Comparison of ENCODE assay signal across 10 cellular contexts in genomic region chr1:32741067-32741416, GRCh38. TPM values are rescaled to one million over a fixed set of nuclear protein-coding genes. Genes with fewer than 3 reads are reported as not detected.
DNase-seq lines count a peak whose midpoint lies in the region; ATAC-seq and TF ChIP-seq lines count a peak whose summit lies in the region.
"Had no signal": no experiment of that assay in that cellular context is flagged by ENCODE, and none has a peak within 500 bp of the region (broad histone marks: within the 10 kb centered on the region; RNA-seq: fewer than 3 reads in every experiment).

No MANE protein-coding gene starts in this region.

- no peak for TF ChIP-seq CTCF in breast epithelium (IDR thresholded peaks at IDR 0.05)
- TF ChIP-seq CTCF in lower lobe of right lung (IDR thresholded peaks at IDR 0.05), result no peak
- TF ChIP-seq CTCF in transverse colon (IDR thresholded peaks at IDR 0.05), result no peak

- H3K36me3 ChIP-seq in breast epithelium, result no peaks in the 10 kb centered on the region
- no peaks in the 10 kb centered on the region for H3K36me3 ChIP-seq in lower lobe of right lung
- H3K36me3 ChIP-seq in transverse colon, result no peaks in the 10 kb centered on the region

- H3K4me3 ChIP-seq in breast epithelium, result peak overlapping the region; percentile 71 to 93 (median 75)
- H3K4me3 ChIP-seq in lower lobe of right lung, result peak overlapping the region; percentile 78
- peak overlapping the region; percentile 51 to 95 (median 84) for H3K4me3 ChIP-seq in transverse colon

- CTCF ChIA-PET in activated CD4-positive, alpha-beta T cell treated with anti-CD3 and anti-CD28 coated beads, Interleukin-2, amount 10 ng/mL, durations not matched to agents 7 days and 5 days (lab: Charles Lee), result no interaction called here

- intact Hi-C loops in breast epithelium (cut with DNase I; ENCODE audit: low total_unique reads), result no loop called here
- intact Hi-C loops in lower lobe of right lung (cut with DNase I), result no loop called here
- intact Hi-C loops in transverse colon (cut with DNase I; ENCODE audit: low total_unique reads), result no loop called here

- TF ChIP-seq POLR2A in breast epithelium (IDR thresholded peaks at IDR 0.05) (no peak), transverse colon (IDR thresholded peaks at IDR 0.05) (peak; percentile 10)

- H3K27ac ChIP-seq in breast epithelium (peak overlapping the region; percentile 99), lower lobe of right lung (peak overlapping the region; percentile 68), transverse colon (peak overlapping the region; percentile 72 to 99 (median 96))

- peaks cover 41% of the 10 kb centered on the region for H3K27me3 Mint-ChIP-seq in activated CD4-positive, alpha-beta T cell treated with anti-CD3 and anti-CD28 coated beads, Interleukin-2, amount 10 ng/mL, durations not matched to agents 7 days and 5 days

- peak in 1 of 2 donors; percentile 4 for ATAC-seq in lower lobe of right lung
- ATAC-seq in HG03469 (IDR thresholded peaks at IDR 0.05; ENCODE audit: unreplicated experiment), result no peak

- no peak for TF ChIP-seq EP300 in transverse colon (IDR thresholded peaks at IDR 0.05; ENCODE audit: low read depth)

- no peaks in the 10 kb centered on the region for H3K9me3 ChIP-seq in breast epithelium
- H3K9me3 ChIP-seq in lower lobe of right lung, result no peaks in the 10 kb centered on the region
- no peaks in the 10 kb centered on the region for H3K9me3 ChIP-seq in transverse colon

- H3K27ac Mint-ChIP-seq in activated CD4-positive, alpha-beta T cell treated with anti-CD3 and anti-CD28 coated beads, Interleukin-2, amount 10 ng/mL, durations not matched to agents 7 days and 5 days, result no peak overlapping the region

- DNase-seq in activated CD4-positive, alpha-beta T cell treated with anti-CD3 and anti-CD28 coated beads, Interleukin-2, amount 10 ng/mL, durations not matched to agents 7 days and 5 days, result no peak
- no peak for DNase-seq in activated CD4-positive, alpha-beta T cell treated with anti-CD3 and anti-CD28 coated beads for 1 hour
- DNase-seq in breast epithelium (ENCODE audit: low spot score in 2 of 2), result no peak
- no peak for DNase-seq in lower lobe of right lung
- DNase-seq in transverse colon, result no peak
- no peak for DNase-seq in GF-D8 (lab: John Stamatoyannopoulos, UW)
- DNase-seq in foreskin melanocyte, result no peak
- DNase-seq: DMS 273 treated with DMSO at 0.1 percent for 48 hours had no signal

- no peaks in the 10 kb centered on the region for H3K9me3 Mint-ChIP-seq in activated CD4-positive, alpha-beta T cell treated with anti-CD3 and anti-CD28 coated beads, Interleukin-2, amount 10 ng/mL, durations not matched to agents 7 days and 5 days

- in situ Hi-C loops in transverse colon (cut with MboI; ENCODE audit: low pct_ligation_motif_present in 1 of 4, low pct_unique_long_range_greater_than_20kb in 1 of 4, low sequenced_read_pairs in 3 of 4), result no loop called here

- H3K36me3 Mint-ChIP-seq in activated CD4-positive, alpha-beta T cell treated with anti-CD3 and anti-CD28 coated beads, Interleukin-2, amount 10 ng/mL, durations not matched to agents 7 days and 5 days (ENCODE audit: low read depth), result no peaks in the 10 kb centered on the region

- 34 to 50% methylated on average over 1 to 10 of the region's 10 CpGs for WGBS in transverse colon (ENCODE audit: low coverage in 1 of 2), 2 donors

- peak overlapping the region; percentile 62 for H3K4me3 Mint-ChIP-seq in activated CD4-positive, alpha-beta T cell treated with anti-CD3 and anti-CD28 coated beads, Interleukin-2, amount 10 ng/mL, durations not matched to agents 7 days and 5 days

- H3K4me1 Mint-ChIP-seq in activated CD4-positive, alpha-beta T cell treated with anti-CD3 and anti-CD28 coated beads, Interleukin-2, amount 10 ng/mL, durations not matched to agents 7 days and 5 days, result no peaks in the 10 kb centered on the region

- H3K27me3 ChIP-seq in breast epithelium, result no peaks in the 10 kb centered on the region
- H3K27me3 ChIP-seq in lower lobe of right lung (ENCODE audit: low read depth), result no peaks in the 10 kb centered on the region
- no peaks in the 10 kb centered on the region for H3K27me3 ChIP-seq in transverse colon

- peaks cover 4 to 11% of the 10 kb centered on the region in 2 donors for H3K4me1 ChIP-seq in breast epithelium
- peaks cover 33% of the 10 kb centered on the region for H3K4me1 ChIP-seq in lower lobe of right lung
- peaks cover 10 to 56% (median 47%) of the 10 kb centered on the region in 4 donors for H3K4me1 ChIP-seq in transverse colon

- POLR2A ChIA-PET in activated CD4-positive, alpha-beta T cell treated with anti-CD3 and anti-CD28 coated beads, Interleukin-2, amount 10 ng/mL, durations not matched to agents 7 days and 5 days (lab: Charles Lee), result no interaction called here

RNA-seq across cellular contexts. Expression of gene SYNC, which starts 38.5 kb away (rescaled TPM):
- total RNA-seq in activated CD4-positive, alpha-beta T cell treated with anti-CD3 and anti-CD28 coated beads, Interleukin-2, amount 10 ng/mL, durations not matched to agents 7 days and 5 days, result not detected
- total RNA-seq in breast epithelium (10 to 100 TPM in 2 of 3 donors, 1 to 10 TPM in 1; 9.8 to 24.2 (median 13.6) TPM), lower lobe of right lung (14.5 TPM), transverse colon (10 to 100 TPM; 24.9 to 95.5 (median 43.8) TPM)
- total RNA-seq: activated CD8-positive, alpha-beta memory T cell treated with anti-CD3 and anti-CD28 coated beads for 36 hours had no signal

Comparison
In these comparisons a context has a peak if more than half of its experiments do, and no peak if none do; other contexts are left out.
1. RNA of gene SYNC, which starts 38.5 kb away (total RNA-seq): 24.9 to 95.5 TPM in transverse colon, 14.5 TPM in lower lobe of right lung (single experiment) and 9.8 to 24.2 TPM in breast epithelium; not detected in activated CD4-positive, alpha-beta T cell treated with anti-CD3 and anti-CD28 coated beads, Interleukin-2, amount 10 ng/mL, durations not matched to agents 7 days and 5 days; every median in the first group is over 10 times any median in the second.
2. Peak in every context shown above with its lines, with median percentiles within 50 percentile points of each other: H3K27ac ChIP-seq and H3K4me3 ChIP-seq.